8 cellular contexts compared by ENCODE assay signal in the genomic region with DNA sequence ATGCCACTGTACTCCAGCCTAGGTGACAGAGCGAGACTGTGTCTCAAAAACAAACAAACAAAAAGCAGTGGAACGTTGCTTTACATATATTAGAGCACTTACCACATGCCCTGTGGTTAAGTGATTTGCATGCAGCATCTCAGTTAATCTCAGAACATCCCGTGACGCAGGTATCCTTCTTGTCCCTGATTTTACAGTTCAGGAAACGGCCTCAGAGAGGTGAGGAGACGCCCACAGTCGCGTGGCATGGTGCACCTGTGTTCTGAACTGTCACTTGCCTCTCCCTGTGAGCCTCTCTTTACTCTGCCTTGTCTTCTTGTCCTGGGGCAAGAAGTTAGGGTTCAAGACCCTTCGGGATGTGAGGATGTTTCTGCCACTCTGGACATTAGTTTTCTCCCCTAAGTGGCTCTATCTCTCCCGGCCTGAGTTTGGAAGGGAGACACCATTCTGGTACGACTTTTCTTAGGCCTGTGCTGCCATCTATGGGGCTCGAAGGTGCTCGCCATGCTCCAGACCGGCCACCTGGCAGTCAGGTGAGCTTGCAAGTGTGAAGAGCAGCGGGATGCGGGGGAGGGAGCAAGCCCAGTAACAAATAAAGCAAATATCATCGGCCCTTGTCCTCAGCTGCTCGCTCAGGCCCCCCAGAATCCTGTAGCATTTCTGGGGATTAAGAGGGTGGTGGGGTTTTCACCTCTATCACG. TPM values are rescaled to one million over a fixed set of nuclear protein-coding genes. Genes with fewer than 3 reads are reported as not detected.
DNase-seq lines count a peak whose midpoint lies in the region; ATAC-seq and TF ChIP-seq lines count a peak whose summit lies in the region.

No MANE protein-coding gene starts in this region.

- in situ Hi-C loops in astrocyte of the spinal cord (cut with HindIII; ENCODE audit: low sequenced_read_pairs) = no loop called here

- intact Hi-C loops in sciatic nerve (cut with DNase I) = loop anchor here (10.0 kb wide), 2 partner anchors 295 to 1035 kb away; no protein-coding TSS in a partner anchor

- H3K4me3 ChIP-seq in astrocyte of the spinal cord (ENCODE audit: low read depth, low read length) = peak overlapping the region; percentile 43

- DNase-seq in COR-L47 (lab: John Stamatoyannopoulos, UW) = peak; percentile 84
- DNase-seq in NCI-H128 (lab: John Stamatoyannopoulos, UW; ENCODE audit: unreplicated experiment) = peak; percentile 34
- peak; percentile 25 to 72 (median 50) for DNase-seq in T-helper 2 cell
- peak; percentile 62 for DNase-seq in astrocyte of the spinal cord (ENCODE audit: low read depth, low spot score)
- peak in 35 of 51 donors; percentile 10 to 75 (median 47) for DNase-seq in hypothalamus (lab: John Stamatoyannopoulos, UW)
- DNase-seq in sciatic nerve (ENCODE audit: low spot score) = peak; percentile 64
- no peak for DNase-seq in GF-D8 (lab: John Stamatoyannopoulos, UW)

- peak; percentile 60 for ATAC-seq in GM21723 (IDR thresholded peaks at IDR 0.05; ENCODE audit: unreplicated experiment)
- ATAC-seq in sciatic nerve = peak; percentile 82

- peak; percentile 74 for TF ChIP-seq CTCF in astrocyte of the spinal cord (IDR thresholded peaks at IDR 0.05; ENCODE audit: low read depth, low read length)

RNA-seq across cellular contexts. Expression of a gene that starts 25.6 kb away (rescaled TPM):
- 150 TPM for total RNA-seq in sciatic nerve
